ENCODE assay signal across 1 cellular context in the genomic region with DNA sequence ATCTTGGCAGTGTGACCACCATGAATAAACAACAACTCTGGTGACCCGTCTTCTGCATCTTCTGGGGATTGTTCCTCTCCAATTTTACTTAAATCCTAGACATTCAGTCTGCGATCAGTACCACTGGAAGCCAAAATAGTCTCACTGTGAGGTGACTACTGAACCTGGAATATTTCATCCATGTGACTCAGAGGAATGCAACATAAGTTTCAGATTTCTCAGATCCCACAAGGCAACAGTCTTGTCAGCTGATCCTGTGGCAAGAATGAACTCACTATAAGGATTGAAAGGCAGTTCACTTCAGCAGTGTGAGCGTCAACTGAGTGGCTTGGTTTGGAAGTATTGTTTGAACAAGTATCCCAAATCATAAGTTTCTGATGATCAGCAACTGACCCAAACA.
TF ChIP-seq lines count a peak whose summit lies in the region.

No MANE protein-coding gene starts in this region.

TF ChIP-seq in SK-N-SH treated with all-trans-retinoic acid at 6 μM for 48 hours, 23 proteins besides CTCF, POLR2A, EP300 and RAD21 (continued from another document):
- TF ChIP-seq CSRNP3 (CRISPR knock-in tag; IDR thresholded peaks at IDR 0.05) (no peak), GLIS3 (CRISPR knock-in tag; IDR thresholded peaks at IDR 0.05) (no peak), TOX (CRISPR knock-in tag; IDR thresholded peaks at IDR 0.05; ENCODE audit: borderline replicate concordance) (no peak), ISL1 (CRISPR knock-in tag; IDR thresholded peaks at IDR 0.05) (no peak), OSR1 (CRISPR knock-in tag; IDR thresholded peaks at IDR 0.05) (no peak), CSDC2 (CRISPR knock-in tag; IDR thresholded peaks at IDR 0.05) (no peak)
